In the genomic region with DNA sequence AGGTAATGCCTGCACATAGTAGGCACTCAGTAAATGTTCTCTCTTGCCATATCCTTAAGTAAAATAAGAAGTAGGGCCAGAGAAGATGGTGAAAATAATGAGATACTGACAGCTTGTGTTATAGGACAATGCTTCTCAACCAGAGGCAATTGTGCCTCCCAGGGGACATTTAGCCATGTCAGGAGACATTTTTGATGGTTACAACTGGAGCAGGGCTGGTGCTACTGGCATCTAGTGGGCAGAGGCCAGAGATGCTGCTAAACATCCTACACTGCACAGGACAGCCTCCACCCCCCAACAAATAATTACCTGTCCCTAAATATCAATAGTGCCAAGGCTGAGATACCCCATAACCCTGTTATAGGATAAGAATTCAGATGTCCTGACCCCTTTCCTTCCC, we compare ENCODE assay signal across 8 cellular contexts. TPM values are rescaled to one million over a fixed set of nuclear protein-coding genes. Genes with fewer than 3 reads are reported as not detected.
DNase-seq lines count a peak whose midpoint lies in the region; ATAC-seq and TF ChIP-seq lines count a peak whose summit lies in the region.

No MANE protein-coding gene starts in this region.

- H3K27me3 Mint-ChIP-seq in effector memory CD8-positive, alpha-beta T cell = no peaks in the 10 kb centered on the region

- no peaks in the 10 kb centered on the region for H3K9me3 Mint-ChIP-seq in effector memory CD8-positive, alpha-beta T cell

- CTCF ChIA-PET in OCI-LY7 (lab: Charles Lee; ENCODE audit: unreplicated experiment) = interaction anchor here (0.6 kb wide), 1 partner anchor 9 kb away, joined by 3 read pairs; no protein-coding TSS in a partner anchor

- no peak for TF ChIP-seq POLR2A in heart left ventricle (IDR thresholded peaks at IDR 0.05)

- H3K27ac ChIP-seq in OCI-LY7 (ENCODE audit: low read depth, low read length, poor library complexity, severe bottlenecking) = no peak overlapping the region
- H3K27ac ChIP-seq in heart left ventricle = no peak overlapping the region

- peak overlapping the region; percentile 66 to 91 for H3K27ac Mint-ChIP-seq in effector memory CD8-positive, alpha-beta T cell

- H3K9me2 ChIP-seq in OCI-LY7 (ENCODE audit: insufficient read depth, low read length) = no peaks in the 10 kb centered on the region

- H4K20me1 ChIP-seq in OCI-LY7 (ENCODE audit: insufficient read depth, low read length) = no peaks in the 10 kb centered on the region

- peaks cover 15% of the 10 kb centered on the region; the same call in 1 of the 2 replicates for H3K79me2 ChIP-seq in OCI-LY7 (ENCODE audit: insufficient read depth, low read depth, low read length)

- no peaks in the 10 kb centered on the region for H3K27me3 ChIP-seq in heart left ventricle

- H3K36me3 ChIP-seq in OCI-LY7 (ENCODE audit: insufficient read depth, low read length) (peaks cover 28% of the 10 kb centered on the region), heart left ventricle (no peaks in the 10 kb centered on the region)

- H3K4me3 Mint-ChIP-seq in effector memory CD8-positive, alpha-beta T cell = peak overlapping the region; percentile 88 to 92

- TF ChIP-seq CTCF in OCI-LY7 (conservative IDR thresholded peaks at IDR 0.05; ENCODE audit: low read length) (peak; percentile 69), heart left ventricle (IDR thresholded peaks at IDR 0.05) (no peak)

- peak overlapping the region; percentile 81 for H3K4me2 ChIP-seq in OCI-LY7 (ENCODE audit: low read length)

- POLR2A ChIA-PET in OCI-LY7 (lab: Charles Lee) = no interaction called here

- peak; percentile 14 for ATAC-seq in effector memory CD8-positive, alpha-beta T cell (replicated peaks)
- ATAC-seq in GM19328 (IDR thresholded peaks at IDR 0.05; ENCODE audit: unreplicated experiment) (no peak), heart left ventricle (no peak)

- H3K9me3 ChIP-seq in OCI-LY7 (ENCODE audit: low read length) = no peaks in the 10 kb centered on the region
- no peaks in the 10 kb centered on the region for H3K9me3 ChIP-seq in heart left ventricle

- H2AFZ ChIP-seq in OCI-LY7 (ENCODE audit: low read length) = no peak overlapping the region

- H3K36me3 Mint-ChIP-seq in effector memory CD8-positive, alpha-beta T cell (ENCODE audit: insufficient read depth) = peaks cover 25% of the 10 kb centered on the region

- H3K4me1 Mint-ChIP-seq in effector memory CD8-positive, alpha-beta T cell (ENCODE audit: low read depth in 2 of 2) = peaks cover 32 to 38% of the 10 kb centered on the region in 2 donors

- no TSS peak for BruUV-seq in OCI-LY7 (replicated peaks; lab: Mats Ljungman, UMichigan)

- DNase-seq in activated gamma-delta T cell treated with Interleukin-2 at 50 U/mL for 16 hours (peak; percentile 10), activated gamma-delta T cell (lab: John Stamatoyannopoulos, UW) (no peak), OCI-LY7 (ENCODE audit: low spot score) (peak; percentile 63), amniotic stem cell (lab: John Stamatoyannopoulos, UW) (no peak), heart left ventricle (no peak)
- DNase-seq in effector memory CD8-positive, alpha-beta T cell = peak in 2 of 3 experiments; percentile 14
- DNase-seq in stimulated activated naive CD4-positive, alpha-beta T cell treated with Interleukin-2 at 50 U/mL for 16 hours (lab: John Stamatoyannopoulos, UW) = peak; percentile 30

- H3K4me1 ChIP-seq in OCI-LY7 (ENCODE audit: insufficient read depth, low read length, poor library complexity, severe bottlenecking) (peaks cover 10% of the 10 kb centered on the region), heart left ventricle (peaks cover 0 to 20% (median 10%) of the 10 kb centered on the region in 12 donors)

- H3K4me3 ChIP-seq in OCI-LY7 (ENCODE audit: low read depth, low read length, poor library complexity, severe bottlenecking) = peak overlapping the region; percentile 93
- peak overlapping the region in 1 of 12 donors; percentile 92 for H3K4me3 ChIP-seq in heart left ventricle

- intact Hi-C loops in OCI-LY7 (cut with micrococcal nuclease; ENCODE audit: unreplicated experiment) = loop anchor here (2.0 to 10.0 kb wide), 5 partner anchors 29 to 693 kb away; a partner anchor contains a TSS
- intact Hi-C loops in heart left ventricle (cut with DNase I) = loop anchor here (2.0 to 10.0 kb wide), 14 partner anchors 29 to 701 kb away; no protein-coding TSS in a partner anchor

RNA-seq across cellular contexts. Expression of a gene that starts 1.7 kb away (rescaled TPM):
- total RNA-seq in OCI-LY7 (2014; rRNA removed; shearing (Covaris generic)) = 18.9 and 22.4 TPM in 2 replicates
- 35.0 and 40.6 TPM in 2 replicates for total RNA-seq in OCI-LY7 (2022)
- 1 to 10 TPM; 2.7 to 9.2 (median 5.0) TPM for total RNA-seq in heart left ventricle
- 1 to 10 TPM; 2.1 to 6.7 TPM for polyA plus RNA-seq in heart left ventricle

RNA-seq across cellular contexts. Expression of a gene that starts 3.4 kb away (rescaled TPM):
- total RNA-seq in OCI-LY7 (2014; rRNA removed; shearing (Covaris generic)) = not detected in 2 replicates
- total RNA-seq in OCI-LY7 (2022) (not detected in 2 replicates), heart left ventricle (not detected)
- polyA plus RNA-seq in heart left ventricle = not detected

RNA-seq across cellular contexts. Expression of a gene that starts 24.1 kb away (rescaled TPM):
- 30.3 and 32.2 TPM in 2 replicates for total RNA-seq in OCI-LY7 (2014; rRNA removed; shearing (Covaris generic))
- 26.7 and 34.1 TPM in 2 replicates for total RNA-seq in OCI-LY7 (2022)
- 1 to 10 TPM; 2.8 to 8.0 (median 4.2) TPM for total RNA-seq in heart left ventricle
- polyA plus RNA-seq in heart left ventricle = 1 to 10 TPM; 1.8 to 8.5 TPM

RNA-seq across cellular contexts. Expression of a gene that starts 29.6 kb away (rescaled TPM):
- total RNA-seq in OCI-LY7 (2014; rRNA removed; shearing (Covaris generic)) = not detected in 2 replicates
- total RNA-seq in OCI-LY7 (2022) (not detected in 2 replicates), heart left ventricle (100 to 1,000 TPM; 188 to 305 (median 212) TPM)
- polyA plus RNA-seq in heart left ventricle = 10 to 100 TPM; 49.1 to 52.0 TPM

RNA-seq across cellular contexts. Expression of a gene that starts 54.5 kb away (rescaled TPM):
- total RNA-seq in OCI-LY7 (2014; rRNA removed; shearing (Covaris generic)) = 15.6 and 20.6 TPM in 2 replicates
- total RNA-seq in OCI-LY7 (2022) (11.2 and 16.1 TPM in 2 replicates), heart left ventricle (10 to 100 TPM; 10.1 to 21.6 (median 13.5) TPM)
- polyA plus RNA-seq in heart left ventricle = 1 to 10 TPM; 2.6 to 7.1 TPM

Comparison
In these comparisons a context has a peak if more than half of its experiments do, and no peak if none do; other contexts are left out.
1. DNase-seq: peak in activated gamma-delta T cell treated with Interleukin-2 at 50 U/mL for 16 hours (single experiment), OCI-LY7 (single experiment), effector memory CD8-positive, alpha-beta T cell (2 of 3) and stimulated activated naive CD4-positive, alpha-beta T cell treated with Interleukin-2 at 50 U/mL for 16 hours (single experiment); none in activated gamma-delta T cell (single experiment), amniotic stem cell (single experiment) and heart left ventricle (0 of 5).